Comparison of ENCODE assay signal across 2 cellular contexts in genomic region chr6:142518126-142518525, GRCh38.
A peak's percentile ranks its signal among the peaks of the same experiment; 100 is the strongest.
TF ChIP-seq lines count a peak whose summit lies in the region.

No MANE protein-coding gene starts in this region.

TF ChIP-seq in SK-N-SH, 30 proteins besides CTCF, POLR2A, EP300 and RAD21 (continued from another document):
- TF ChIP-seq NFIC (IDR thresholded peaks at IDR 0.05; ENCODE audit: borderline replicate concordance), result peak; percentile 25; the same call in 1 of the 2 replicates

TF ChIP-seq in SK-N-SH treated with all-trans-retinoic acid at 6 μM for 48 hours, 23 proteins besides CTCF, POLR2A, EP300 and RAD21 (continued from another document):
- TF ChIP-seq POU6F1 (CRISPR knock-in tag; IDR thresholded peaks at IDR 0.05; ENCODE audit: borderline replicate concordance, low read depth) (no peak), ZFP30 (CRISPR knock-in tag; IDR thresholded peaks at IDR 0.05) (no peak), ESRRG (CRISPR knock-in tag; IDR thresholded peaks at IDR 0.05) (no peak), PPARA (CRISPR knock-in tag; IDR thresholded peaks at IDR 0.05; ENCODE audit: borderline replicate concordance) (no peak), CSDC2 (CRISPR knock-in tag; IDR thresholded peaks at IDR 0.05) (no peak), ARNTL (CRISPR knock-in tag; IDR thresholded peaks at IDR 0.05; ENCODE audit: borderline replicate concordance, low read depth) (no peak), ZNF565 (CRISPR knock-in tag; conservative IDR thresholded peaks at IDR 0.05; ENCODE audit: low read depth) (no peak), BACH2 (CRISPR knock-in tag; IDR thresholded peaks at IDR 0.05; ENCODE audit: borderline replicate concordance) (no peak), ZNF70 (CRISPR knock-in tag; IDR thresholded peaks at IDR 0.05) (no peak), ZFP3 (CRISPR knock-in tag; IDR thresholded peaks at IDR 0.05) (no peak), ZNF8 (CRISPR knock-in tag; IDR thresholded peaks at IDR 0.05) (no peak)
- TF ChIP-seq, protein P1, sequence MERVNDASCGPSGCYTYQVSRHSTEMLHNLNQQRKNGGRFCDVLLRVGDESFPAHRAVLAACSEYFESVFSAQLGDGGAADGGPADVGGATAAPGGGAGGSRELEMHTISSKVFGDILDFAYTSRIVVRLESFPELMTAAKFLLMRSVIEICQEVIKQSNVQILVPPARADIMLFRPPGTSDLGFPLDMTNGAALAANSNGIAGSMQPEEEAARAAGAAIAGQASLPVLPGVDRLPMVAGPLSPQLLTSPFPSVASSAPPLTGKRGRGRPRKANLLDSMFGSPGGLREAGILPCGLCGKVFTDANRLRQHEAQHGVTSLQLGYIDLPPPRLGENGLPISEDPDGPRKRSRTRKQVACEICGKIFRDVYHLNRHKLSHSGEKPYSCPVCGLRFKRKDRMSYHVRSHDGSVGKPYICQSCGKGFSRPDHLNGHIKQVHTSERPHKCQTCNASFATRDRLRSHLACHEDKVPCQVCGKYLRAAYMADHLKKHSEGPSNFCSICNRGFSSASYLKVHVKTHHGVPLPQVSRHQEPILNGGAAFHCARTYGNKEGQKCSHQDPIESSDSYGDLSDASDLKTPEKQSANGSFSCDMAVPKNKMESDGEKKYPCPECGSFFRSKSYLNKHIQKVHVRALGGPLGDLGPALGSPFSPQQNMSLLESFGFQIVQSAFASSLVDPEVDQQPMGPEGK (CRISPR knock-in tag; IDR thresholded peaks at IDR 0.05; ENCODE audit: borderline replicate concordance), result no peak
- TF ChIP-seq, protein P2, sequence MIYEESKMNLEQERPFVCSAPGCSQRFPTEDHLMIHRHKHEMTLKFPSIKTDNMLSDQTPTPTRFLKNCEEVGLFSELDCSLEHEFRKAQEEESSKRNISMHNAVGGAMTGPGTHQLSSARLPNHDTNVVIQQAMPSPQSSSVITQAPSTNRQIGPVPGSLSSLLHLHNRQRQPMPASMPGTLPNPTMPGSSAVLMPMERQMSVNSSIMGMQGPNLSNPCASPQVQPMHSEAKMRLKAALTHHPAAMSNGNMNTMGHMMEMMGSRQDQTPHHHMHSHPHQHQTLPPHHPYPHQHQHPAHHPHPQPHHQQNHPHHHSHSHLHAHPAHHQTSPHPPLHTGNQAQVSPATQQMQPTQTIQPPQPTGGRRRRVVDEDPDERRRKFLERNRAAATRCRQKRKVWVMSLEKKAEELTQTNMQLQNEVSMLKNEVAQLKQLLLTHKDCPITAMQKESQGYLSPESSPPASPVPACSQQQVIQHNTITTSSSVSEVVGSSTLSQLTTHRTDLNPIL (CRISPR knock-in tag; IDR thresholded peaks at IDR 0.05; ENCODE audit: low read depth), result no peak
